ENCODE assay signal across 21 cellular contexts in genomic region chr2:68853915-68854314, GRCh38. TPM values are rescaled to one million over a fixed set of nuclear protein-coding genes. Genes with fewer than 3 reads are reported as not detected.
"Had no signal": no experiment of that assay in that cellular context is flagged by ENCODE, and none has a peak within 500 bp of the region (broad histone marks: within the 10 kb centered on the region; RNA-seq: fewer than 3 reads in every experiment).

No MANE protein-coding gene starts in this region.

- H3K4me1 ChIP-seq: uterus had no signal

- ATAC-seq: left colon had no signal

- DNase-seq: cortex of kidney; dorsolateral prefrontal cortex; effector CD8-positive, alpha-beta T cell; heart left ventricle; hippocampal formation; left colon; mammary epithelial cell; natural killer cell; posterior cingulate gyrus; small intestine; stimulated activated CD4-positive, alpha-beta T cell treated with anti-CD3 and anti-CD28 coated beads, Interleukin-2, amount 100 ng/mL, for 48 hours; stimulated activated naive CD4-positive, alpha-beta T cell treated with Interleukin-2 at 50 U/mL for 16 hours; uterus had no signal

- H3K36me3 ChIP-seq: heart left ventricle, uterus had no signal

- H3K27ac ChIP-seq: dorsolateral prefrontal cortex, heart left ventricle, uterus had no signal

- H3K9me3 ChIP-seq: heart left ventricle, uterus had no signal

- H3K27me3 ChIP-seq: uterus had no signal

- H3K4me3 ChIP-seq: dorsolateral prefrontal cortex, heart left ventricle, uterus had no signal

RNA-seq across cellular contexts. Expression of gene BMP10, which starts 17.3 kb away (rescaled TPM):
- total RNA-seq: dorsolateral prefrontal cortex, frontal cortex, glomerular endothelial cell, kidney epithelial cell, left colon, mucosa of gallbladder, natural killer cell, neural crest cell, osteocyte, pulmonary artery endothelial cell, uterus had no signal
- polyA plus RNA-seq: esophagus, heart left ventricle, mammary epithelial cell, small intestine had no signal
